In genomic region chr13:79382545-79383275, GRCh38 we compare ENCODE assay signal across 9 cellular contexts. TPM values are rescaled to one million over a fixed set of nuclear protein-coding genes. Genes with fewer than 3 reads are reported as not detected.
DNase-seq lines count a peak whose midpoint lies in the region; ATAC-seq and TF ChIP-seq lines count a peak whose summit lies in the region.
"Had no signal": no experiment of that assay in that cellular context is flagged by ENCODE, and none has a peak within 500 bp of the region (broad histone marks: within the 10 kb centered on the region; RNA-seq: fewer than 3 reads in every experiment).

No MANE protein-coding gene starts in this region.

- H3K4me3 ChIP-seq in adrenal gland = no peak overlapping the region

- TF ChIP-seq POLR2A in adrenal gland (IDR thresholded peaks at IDR 0.05) = no peak

- peak overlapping the region; percentile 68 for H3K27ac Mint-ChIP-seq in Calu3 (ENCODE audit: unreplicated experiment)
- peak overlapping the region; percentile 83 for H3K27ac Mint-ChIP-seq in activated T-helper 2 cell treated with anti-CD3 and anti-CD28 coated beads, Interferon-gamma antibody, Interleukin-2, Interleukin-4, amounts not matched to agents 10 μg/mL and 5 μg/mL and 100 μg/mL, durations not matched to agents 14 hours and 24 hours and 36 hours

- no peaks in the 10 kb centered on the region for H3K27me3 ChIP-seq in adrenal gland

- ATAC-seq in GM19463 (IDR thresholded peaks at IDR 0.05; ENCODE audit: unreplicated experiment) (peak; percentile 29), HG03378 (IDR thresholded peaks at IDR 0.05; ENCODE audit: unreplicated experiment) (peak; percentile 36)

- no peak overlapping the region for H3K4me3 Mint-ChIP-seq in Calu3 (ENCODE audit: low read depth, unreplicated experiment)
- H3K4me3 Mint-ChIP-seq in activated T-helper 2 cell treated with anti-CD3 and anti-CD28 coated beads, Interferon-gamma antibody, Interleukin-2, Interleukin-4, amounts not matched to agents 10 μg/mL and 5 μg/mL and 100 μg/mL, durations not matched to agents 14 hours and 24 hours and 36 hours (ENCODE audit: low read depth) = peak overlapping the region; percentile 71

- H3K36me3 ChIP-seq in adrenal gland (replicated peaks in 1 of 2) = peaks cover 0 to 4% of the 10 kb centered on the region in 2 donors

- no TSS peak for BruUV-seq in Calu3 (replicated peaks; lab: Mats Ljungman, UMichigan)

- H3K27ac ChIP-seq in adrenal gland = no peak overlapping the region

- H3K9me3 ChIP-seq in adrenal gland (replicated peaks in 1 of 3) = no peaks in the 10 kb centered on the region

- WGBS in adrenal gland, 4 donors = 45 to 59% (median 53%) methylated on average over 1 of the region's 1 CpG

- H3K4me1 ChIP-seq in adrenal gland (replicated peaks in 1 of 2) = peaks cover 0 to 33% of the 10 kb centered on the region in 2 donors

- no peaks in the 10 kb centered on the region for H3K36me3 Mint-ChIP-seq in Calu3 (ENCODE audit: insufficient read depth, unreplicated experiment)
- H3K36me3 Mint-ChIP-seq in activated T-helper 2 cell treated with anti-CD3 and anti-CD28 coated beads, Interferon-gamma antibody, Interleukin-2, Interleukin-4, amounts not matched to agents 10 μg/mL and 5 μg/mL and 100 μg/mL, durations not matched to agents 14 hours and 24 hours and 36 hours (ENCODE audit: low read depth) = peaks cover 39% of the 10 kb centered on the region

- no peaks in the 10 kb centered on the region for H3K27me3 Mint-ChIP-seq in Calu3 (ENCODE audit: unreplicated experiment)
- no peaks in the 10 kb centered on the region for H3K27me3 Mint-ChIP-seq in activated T-helper 2 cell treated with anti-CD3 and anti-CD28 coated beads, Interferon-gamma antibody, Interleukin-2, Interleukin-4, amounts not matched to agents 10 μg/mL and 5 μg/mL and 100 μg/mL, durations not matched to agents 14 hours and 24 hours and 36 hours (ENCODE audit: low read depth)

- intact Hi-C loops in Calu3 (cut with micrococcal nuclease; ENCODE audit: unreplicated experiment) (no loop called here), adrenal gland (cut with DNase I) (no loop called here)
- intact Hi-C loops in activated T-helper 2 cell treated with anti-CD3 and anti-CD28 coated beads, Interferon-gamma antibody, Interleukin-2, Interleukin-4, amounts not matched to agents 10 μg/mL and 5 μg/mL and 100 μg/mL, durations not matched to agents 14 hours and 24 hours and 36 hours (cut with micrococcal nuclease) = no loop called here

- TF ChIP-seq CTCF in Calu3 (IDR thresholded peaks at IDR 0.05; ENCODE audit: unreplicated experiment) = no peak
- TF ChIP-seq CTCF in adrenal gland (IDR thresholded peaks at IDR 0.05) = no peak

- no peaks in the 10 kb centered on the region for H3K9me3 Mint-ChIP-seq in Calu3 (ENCODE audit: low read depth, unreplicated experiment)
- H3K9me3 Mint-ChIP-seq in activated T-helper 2 cell treated with anti-CD3 and anti-CD28 coated beads, Interferon-gamma antibody, Interleukin-2, Interleukin-4, amounts not matched to agents 10 μg/mL and 5 μg/mL and 100 μg/mL, durations not matched to agents 14 hours and 24 hours and 36 hours = no peaks in the 10 kb centered on the region

- CTCF ChIA-PET in Calu3 (lab: Charles Lee) = no interaction called here

- H3K4me1 Mint-ChIP-seq in Calu3 (ENCODE audit: low read depth, unreplicated experiment) = peaks cover 17% of the 10 kb centered on the region
- H3K4me1 Mint-ChIP-seq in activated T-helper 2 cell treated with anti-CD3 and anti-CD28 coated beads, Interferon-gamma antibody, Interleukin-2, Interleukin-4, amounts not matched to agents 10 μg/mL and 5 μg/mL and 100 μg/mL, durations not matched to agents 14 hours and 24 hours and 36 hours (ENCODE audit: low read depth) = peaks cover 60% of the 10 kb centered on the region

- DNase-seq in Calu3 = no peak
- no peak for DNase-seq in activated T-helper 2 cell treated with anti-CD3 and anti-CD28 coated beads, Interferon-gamma antibody, Interleukin-2, Interleukin-4, amounts not matched to agents 10 μg/mL and 5 μg/mL and 100 μg/mL, durations not matched to agents 14 hours and 24 hours and 36 hours (ENCODE audit: low spot score)
- no peak for DNase-seq in adrenal gland
- DNase-seq in SW 1271 (lab: John Stamatoyannopoulos, UW) = no peak
- DNase-seq in NCI-H187 (lab: John Stamatoyannopoulos, UW) = no peak
- DNase-seq in CD1c-positive myeloid dendritic cell (ENCODE audit: extremely low spot score) = no peak
- DNase-seq: hippocampal formation had no signal

RNA-seq across cellular contexts. Expression of gene RBM26, which starts 23.3 kb away (rescaled TPM):
- total RNA-seq in Calu3 (2022) (18.9 and 19.2 TPM in 2 replicates), adrenal gland (10 to 100 TPM; 18.7 to 50.2 (median 38.4) TPM)
- total RNA-seq in activated T-helper 2 cell treated with anti-CD3 and anti-CD28 coated beads, Interferon-gamma antibody, Interleukin-2, Interleukin-4, amounts not matched to agents 10 μg/mL and 5 μg/mL and 100 μg/mL, durations not matched to agents 14 hours and 24 hours and 36 hours = 93.7 and 94.2 TPM in 2 replicates
- polyA plus RNA-seq in adrenal gland = 10 to 100 TPM; 31.2 to 62.5 (median 54.5) TPM
